ENCODE assay signal across 9 cellular contexts in genomic region chr20:50713677-50714101, GRCh38. TPM values are rescaled to one million over a fixed set of nuclear protein-coding genes. Genes with fewer than 3 reads are reported as not detected.
DNase-seq lines count a peak whose midpoint lies in the region; ATAC-seq and TF ChIP-seq lines count a peak whose summit lies in the region.
"Had no signal": no experiment of that assay in that cellular context is flagged by ENCODE, and none has a peak within 500 bp of the region (broad histone marks: within the 10 kb centered on the region; RNA-seq: fewer than 3 reads in every experiment).

No MANE protein-coding gene starts in this region.

- ATAC-seq in HG02938 (IDR thresholded peaks at IDR 0.05; ENCODE audit: unreplicated experiment), result no peak

- H3K36me3 Mint-ChIP-seq in mesothelial cell of epicardium, result no peaks in the 10 kb centered on the region

- H3K4me1 Mint-ChIP-seq in mesothelial cell of epicardium, result peaks cover 48% of the 10 kb centered on the region

- no peak overlapping the region for H3K4me3 Mint-ChIP-seq in mesothelial cell of epicardium

- DNase-seq in AG09319 (ENCODE audit: extremely low read depth, low read depth) (no peak), M059J (ENCODE audit: low read depth) (peak; percentile 74), erythroblast (lab: John Stamatoyannopoulos, UW) (peak; percentile 29 to 51), mesothelial cell of epicardium (ENCODE audit: low spot score in 2 of 2, unreplicated experiment in 2 of 2) (no peak), NOMO-1 treated with dmso at 0.1 percent for 144 hours (lab: John Stamatoyannopoulos, UW; ENCODE audit: unreplicated experiment) (no peak), GOT3 (lab: John Stamatoyannopoulos, UW) (no peak), C1 segment of cervical spinal cord (lab: John Stamatoyannopoulos, UW) (no peak)
- DNase-seq: NCI-H2081 had no signal

- peak overlapping the region; percentile 85 for H3K27ac Mint-ChIP-seq in mesothelial cell of epicardium

- TF ChIP-seq CTCF in AG09319 (IDR thresholded peaks at IDR 0.05; ENCODE audit: low read depth, low read length) (peak; percentile 69), mesothelial cell of epicardium (IDR thresholded peaks at IDR 0.05; ENCODE audit: unreplicated experiment) (no peak)

- H3K27me3 Mint-ChIP-seq in mesothelial cell of epicardium (ENCODE audit: low read depth), result no peaks in the 10 kb centered on the region

- no peaks in the 10 kb centered on the region for H3K9me3 Mint-ChIP-seq in mesothelial cell of epicardium

- TF ChIP-seq POLR2A in erythroblast (IDR thresholded peaks at IDR 0.05; ENCODE audit: low read length), result no peak

RNA-seq across cellular contexts. Expression of gene PARD6B, which starts 17.7 kb away (rescaled TPM):
- 9.4 and 16.6 TPM in 2 replicates for total RNA-seq in M059J (2014; rRNA removed; shearing (Covaris generic))
- total RNA-seq in mesothelial cell of epicardium, result 52.2 to 59.5 TPM (median 53.0 TPM) in 3 replicates

RNA-seq across cellular contexts. Expression of gene RIPOR3, which starts 22.3 kb away (rescaled TPM):
- total RNA-seq in M059J (2014; rRNA removed; shearing (Covaris generic)), result 1.5 and 1.9 TPM in 2 replicates
- 18.8 to 20.0 TPM (median 19.2 TPM) in 3 replicates for total RNA-seq in mesothelial cell of epicardium

Comparison
In these comparisons a context has a peak if more than half of its experiments do, and no peak if none do; other contexts are left out.
1. DNase-seq: peak in M059J (single experiment) and erythroblast (2 of 2); none in AG09319 (single experiment), mesothelial cell of epicardium (0 of 2), NOMO-1 treated with dmso at 0.1 percent for 144 hours (single experiment), GOT3 (single experiment) and C1 segment of cervical spinal cord (0 of 14).